Comparison of ENCODE assay signal across 8 cellular contexts in genomic region chr18:8608795-8609673, GRCh38. TPM values are rescaled to one million over a fixed set of nuclear protein-coding genes. Genes with fewer than 3 reads are reported as not detected.
A peak's percentile ranks its signal among the peaks of the same experiment; 100 is the strongest.
DNase-seq lines count a peak whose midpoint lies in the region; ATAC-seq lines count a peak whose summit lies in the region.

Gene RAB12 (plus strand): TSS chr18:8609437. CDS start chr18:8609440, 3 bp downstream.

- no peaks in the 10 kb centered on the region for H3K9me3 ChIP-seq in NT2/D1 (ENCODE audit: insufficient read depth, low read length)

- peak within 1 kb of the TSS; percentile 83 for H3K9ac ChIP-seq in NT2/D1 (ENCODE audit: insufficient read length, low read depth)

- peaks cover 18% of the 10 kb centered on the region for H3K27me3 ChIP-seq in NT2/D1 (ENCODE audit: insufficient read depth, insufficient read length)

- H3K4me1 ChIP-seq in NT2/D1 (ENCODE audit: insufficient read depth, insufficient read length): no peaks in the 10 kb centered on the region

- H3K36me3 ChIP-seq in NT2/D1 (ENCODE audit: insufficient read depth, insufficient read length, low read length): peaks cover 13% of the 10 kb centered on the region

- peak within 1 kb of the TSS; percentile 81 for H3K4me3 ChIP-seq in NT2/D1 (ENCODE audit: insufficient read length, low read depth)

- in situ Hi-C loops in endometrial microvascular endothelial cells (cut with HindIII; ENCODE audit: inconsistent ontology term, low pct_unique_long_range_greater_than_20kb, low sequenced_read_pairs): no loop called here

- DNase-seq in CD1c-positive myeloid dendritic cell (ENCODE audit: extremely low spot score) (peak; percentile 92), HT1080 (ENCODE audit: low read depth) (peak; percentile 52), NT2/D1 (ENCODE audit: low read depth, low spot score) (peak; percentile 62), midbrain (lab: John Stamatoyannopoulos, UW) (peak; percentile 87)
- peak; percentile 60 for DNase-seq in activated CD8-positive, alpha-beta memory T cell treated with anti-CD3 and anti-CD28 coated beads, Interleukin-2, amount 50 U/mL, for 1 hour (ENCODE audit: extremely low read depth)
- peak; percentile 77 to 80 for DNase-seq in stimulated activated CD8-positive, alpha-beta memory T cell treated with anti-CD3 and anti-CD28 coated beads, Interleukin-15, amount 100 ng/mL, for 48 hours (ENCODE audit: low read depth in 2 of 2)

- peak; percentile 75 for ATAC-seq in GM19463 (IDR thresholded peaks at IDR 0.05; ENCODE audit: unreplicated experiment)

RNA-seq across cellular contexts. Expression of gene RAB12, which starts in this region (rescaled TPM):
- 40.9 and 45.4 TPM in 2 replicates for total RNA-seq in HT1080 (2014; rRNA removed; shearing (Covaris generic))
- 42.8 and 44.7 TPM in 2 replicates for polyA plus RNA-seq in HT1080 (2015; cell fraction: cytosol; rRNA removed)
- 45.5 and 52.2 TPM in 2 replicates for polyA plus RNA-seq in HT1080 (2015; cell fraction: nucleus; rRNA removed)
- total RNA-seq in endometrial microvascular endothelial cells (ENCODE audit: inconsistent ontology term): 62.9 TPM

Comparison
In these comparisons a context has a peak if more than half of its experiments do, and no peak if none do; other contexts are left out.
1. Peak in every context shown above with its lines: DNase-seq, ATAC-seq and H3K4me3 ChIP-seq.